23 cellular contexts compared by ENCODE assay signal in the genomic region with DNA sequence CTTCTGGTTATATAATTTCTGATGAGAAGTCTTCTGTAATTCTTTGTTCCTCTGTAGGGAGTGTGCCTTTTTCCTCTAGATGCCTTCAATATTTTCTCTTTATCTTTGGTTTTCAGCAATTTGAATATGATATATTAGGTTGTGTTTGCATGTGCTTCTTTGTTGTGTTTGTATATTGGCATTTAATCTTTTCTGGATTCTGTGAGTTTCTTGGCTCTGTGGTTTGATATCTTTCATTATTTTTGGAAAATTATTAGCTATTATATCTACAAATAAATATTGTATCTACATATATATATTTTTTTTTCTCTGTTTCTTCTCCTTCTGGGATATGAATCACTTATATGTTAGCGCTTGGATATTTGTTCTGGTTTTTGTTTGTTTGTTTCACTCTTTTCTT.
"Had no signal": no experiment of that assay in that cellular context is flagged by ENCODE, and none has a peak within 500 bp of the region (broad histone marks: within the 10 kb centered on the region; RNA-seq: fewer than 3 reads in every experiment).

No MANE protein-coding gene starts in this region.

- DNase-seq: colonic mucosa; cortex of kidney; dermis blood vessel endothelial cell; dorsolateral prefrontal cortex; effector CD4-positive, alpha-beta T cell; effector CD8-positive, alpha-beta T cell; effector memory CD4-positive, alpha-beta T cell; effector memory CD8-positive, alpha-beta T cell; endodermal cell; erythroblast; esophagus squamous epithelium; foreskin fibroblast; foreskin keratinocyte; foreskin melanocyte; gastrocnemius medialis; glutamatergic neuron; head of caudate nucleus; heart left ventricle; heart right ventricle had no signal

- H3K4me3 ChIP-seq: colonic mucosa, coronary artery, dorsolateral prefrontal cortex, esophagus muscularis mucosa, esophagus squamous epithelium, gastrocnemius medialis, gastroesophageal sphincter, heart left ventricle, heart right ventricle had no signal

- H3K27ac ChIP-seq: colonic mucosa, coronary artery, epithelial cell of prostate, esophagus muscularis mucosa, esophagus squamous epithelium, foreskin keratinocyte, gastrocnemius medialis, gastroesophageal sphincter, heart left ventricle, heart right ventricle had no signal

- H3K9me3 ChIP-seq: colonic mucosa, gastrocnemius medialis, gastroesophageal sphincter had no signal

- H3K36me3 ChIP-seq: colonic mucosa, gastrocnemius medialis, heart left ventricle had no signal

- H3K4me1 ChIP-seq: colonic mucosa, esophagus muscularis mucosa, esophagus squamous epithelium, foreskin keratinocyte, gastrocnemius medialis, gastroesophageal sphincter, heart left ventricle, heart right ventricle had no signal
